8 cellular contexts compared by ENCODE assay signal in genomic region chr19:10717054-10717355, GRCh38. TPM values are rescaled to one million over a fixed set of nuclear protein-coding genes. Genes with fewer than 3 reads are reported as not detected.
DNase-seq lines count a peak whose midpoint lies in the region; ATAC-seq and TF ChIP-seq lines count a peak whose summit lies in the region.

No MANE protein-coding gene starts in this region.

- H3K4me3 Mint-ChIP-seq in GM23338: peak overlapping the region; percentile 95
- H3K4me3 Mint-ChIP-seq in WTC11: peak overlapping the region; percentile 66

- no peak for ATAC-seq in GM23338
- ATAC-seq in WTC11: no peak
- ATAC-seq in gastroesophageal sphincter: no peak
- no peak for ATAC-seq in HG02588 (IDR thresholded peaks at IDR 0.05; ENCODE audit: unreplicated experiment)
- no peak for ATAC-seq in HG03159 (IDR thresholded peaks at IDR 0.05; ENCODE audit: unreplicated experiment)

- H3K4me1 ChIP-seq in GM23338 (ENCODE audit: insufficient read depth): no peaks in the 10 kb centered on the region; the same call in 1 of the 2 replicates
- H3K4me1 ChIP-seq in gastroesophageal sphincter: peaks cover 0 to 41% (median 19%) of the 10 kb centered on the region in 3 donors

- H3K27me3 Mint-ChIP-seq in GM23338 (ENCODE audit: insufficient read depth, low read depth, poor library complexity): peaks cover 4% of the 10 kb centered on the region
- H3K27me3 Mint-ChIP-seq in WTC11 (ENCODE audit: low read depth): no peaks in the 10 kb centered on the region

- H3K4me2 ChIP-seq in GM23338: peak overlapping the region; percentile 19; the same call in 1 of the 2 replicates

- peak overlapping the region; percentile 0; the same call in 1 of the 2 replicates for H2AFZ ChIP-seq in GM23338

- intact Hi-C loops in posterior vena cava (cut with DNase I): loop anchor here (5.0 to 10.0 kb wide), 2 partner anchors 50 to 148 kb away; no protein-coding TSS in a partner anchor

- H3K27ac Mint-ChIP-seq in GM23338: peak overlapping the region; percentile 97
- peak overlapping the region; percentile 90 for H3K27ac Mint-ChIP-seq in WTC11

- H3K27ac ChIP-seq in GM23338 (ENCODE audit: low read depth) (no peak overlapping the region), gastroesophageal sphincter (peak overlapping the region in 3 of 4 donors; percentile 35 to 66 (median 58)), skin epidermis (peak overlapping the region in 12 of 21 experiments; percentile 11 to 78 (median 52))

- H4K20me1 ChIP-seq in GM23338 (replicated peaks; ENCODE audit: insufficient read depth): peaks cover 32% of the 10 kb centered on the region

- H3K4me3 ChIP-seq in GM23338 (peak overlapping the region; percentile 12; the same call in 1 of the 2 replicates), gastroesophageal sphincter (peak overlapping the region in 1 of 2 donors; percentile 24), skin epidermis (peak overlapping the region in 4 of 7 experiments; percentile 4 to 26 (median 15))

- TF ChIP-seq CTCF in GM23338 (conservative IDR thresholded peaks at IDR 0.05; ENCODE audit: low read depth in 2 of 2): no peak
- TF ChIP-seq CTCF in WTC11 (IDR thresholded peaks at IDR 0.05): no peak
- TF ChIP-seq CTCF in gastroesophageal sphincter (IDR thresholded peaks at IDR 0.05): no peak

- CTCF ChIA-PET in WTC11 (lab: Charles Lee): interaction anchor here (0.6 to 4.6 kb wide), 50 partner anchors 10 to 364 kb away, joined by 3 to 107 read pairs (median 6); partner anchors contain the start of genes CARM1, KRI1, QTRT1 and TMED1

- TF ChIP-seq POLR2A in gastroesophageal sphincter (IDR thresholded peaks at IDR 0.05): no peak

- H3K9me3 Mint-ChIP-seq in GM23338 (peaks cover 2% of the 10 kb centered on the region; the same call in 1 of the 3 replicates), WTC11 (no peaks in the 10 kb centered on the region)

- H3K36me3 ChIP-seq in GM23338 (ENCODE audit: insufficient read depth): 0 out of 2 replicates have a peak, but pooled peaks cover 5% of the 10 kb centered on the region
- peaks cover 0 to 23% of the 10 kb centered on the region in 2 donors for H3K36me3 ChIP-seq in gastroesophageal sphincter

- WGBS in gastroesophageal sphincter (ENCODE audit: low coverage in 1 of 2), 2 donors: 0 to 24% methylated on average over 2 to 12 of the region's 12 CpGs

- H3K79me2 ChIP-seq in GM23338 (replicated peaks; ENCODE audit: insufficient read depth): peaks cover 38% of the 10 kb centered on the region

- no peak for TF ChIP-seq EP300 in gastroesophageal sphincter (IDR thresholded peaks at IDR 0.05)

- H3K9me3 ChIP-seq in gastroesophageal sphincter: no peaks in the 10 kb centered on the region

- POLR2A ChIA-PET in WTC11 (lab: Charles Lee): interaction anchor here (0.8 to 1.9 kb wide), 4 partner anchors 15 to 147 kb away, joined by 3 to 9 read pairs (median 5); partner anchors contain the start of genes QTRT1 and TMED1

- H3K36me3 Mint-ChIP-seq in GM23338 (ENCODE audit: low read depth): peaks cover 9% of the 10 kb centered on the region; the same call in 2 of the 3 replicates
- H3K36me3 Mint-ChIP-seq in WTC11: peaks cover 7% of the 10 kb centered on the region

- peaks cover 3% of the 10 kb centered on the region; the same call in 1 of the 2 replicates for H3F3A ChIP-seq in GM23338 (replicated peaks; ENCODE audit: low read depth)

- H3K4me1 Mint-ChIP-seq in GM23338 (peaks cover 12% of the 10 kb centered on the region), WTC11 (peaks cover 15% of the 10 kb centered on the region)

- DNase-seq in GM23338 (ENCODE audit: low spot score) (no peak), WTC11 (ENCODE audit: low spot score) (no peak), posterior vena cava (ENCODE audit: low spot score) (no peak), HPDE6-E6E7 (ENCODE audit: extremely low spot score) (no peak)

- H3K27me3 ChIP-seq in GM23338 (ENCODE audit: insufficient read depth) (no peaks in the 10 kb centered on the region), gastroesophageal sphincter (no peaks in the 10 kb centered on the region)

- no peaks in the 10 kb centered on the region for H3K9me2 ChIP-seq in GM23338 (ENCODE audit: insufficient read depth)

TF ChIP-seq in GM23338, 12 proteins besides CTCF, POLR2A, EP300 and RAD21:
- TF ChIP-seq ZNF114 (CRISPR knock-in tag; IDR thresholded peaks at IDR 0.05): no peak
- 0 out of 2 replicates have a peak, but pooled peaks have one; percentile 35 for TF ChIP-seq POLR2AphosphoS5 (IDR thresholded peaks at IDR 0.05; ENCODE audit: low read depth)
- TF ChIP-seq NANOG (IDR thresholded peaks at IDR 0.05; ENCODE audit: borderline replicate concordance): no peak

TF ChIP-seq in WTC11, 78 proteins besides CTCF, POLR2A, EP300 and RAD21:
- TF ChIP-seq E2F5 (CRISPR knock-in tag; IDR thresholded peaks at IDR 0.05): no peak
- TF ChIP-seq ZNF232 (CRISPR knock-in tag; IDR thresholded peaks at IDR 0.05): peak; percentile 59; the same call in 1 of the 2 replicates
- no peak for TF ChIP-seq TP53 (CRISPR knock-in tag; IDR thresholded peaks at IDR 0.05)
- peak; percentile 99 for TF ChIP-seq ZNF512 (CRISPR knock-in tag; IDR thresholded peaks at IDR 0.05; ENCODE audit: borderline replicate concordance)
- TF ChIP-seq GABPB1 (CRISPR knock-in tag; IDR thresholded peaks at IDR 0.05): no peak
TF ChIP-seq in WTC11: peak in this region for 2.

RNA-seq across cellular contexts. Expression of gene DNM2, which starts 0.9 kb away (rescaled TPM):
- total RNA-seq in GM23338 (2014; rRNA removed; shearing (Covaris generic)): 107 and 138 TPM in 2 replicates
- 40.0 and 40.7 TPM in 2 replicates for polyA plus RNA-seq in GM23338 (2016; fragmentation: Nextera tagmentation; extraction: Ambion mirVana)
- total RNA-seq in WTC11 (2021) (120 to 131 TPM (median 123 TPM) in 3 replicates), gastroesophageal sphincter (100 to 1,000 TPM in 2 of 4 donors, 10 to 100 TPM in 2; 79.1 to 115 (median 96.8) TPM), posterior vena cava (100 to 1,000 TPM in 1 of 2 donors, 10 to 100 TPM in 1; 94.9 to 107 TPM)

RNA-seq across cellular contexts. Expression of gene QTRT1, which starts 15.8 kb away (rescaled TPM):
- total RNA-seq in GM23338 (2014; rRNA removed; shearing (Covaris generic)): 54.5 and 61.2 TPM in 2 replicates
- polyA plus RNA-seq in GM23338 (2016; fragmentation: Nextera tagmentation; extraction: Ambion mirVana): 77.4 and 83.5 TPM in 2 replicates
- total RNA-seq in WTC11 (2021): 67.6 to 72.6 TPM (median 69.6 TPM) in 3 replicates
- total RNA-seq in gastroesophageal sphincter: 10 to 100 TPM; 19.6 to 36.6 (median 22.7) TPM
- total RNA-seq in posterior vena cava: 10 to 100 TPM; 24.9 to 27.6 TPM
